9 cellular contexts compared by ENCODE assay signal in the genomic region with DNA sequence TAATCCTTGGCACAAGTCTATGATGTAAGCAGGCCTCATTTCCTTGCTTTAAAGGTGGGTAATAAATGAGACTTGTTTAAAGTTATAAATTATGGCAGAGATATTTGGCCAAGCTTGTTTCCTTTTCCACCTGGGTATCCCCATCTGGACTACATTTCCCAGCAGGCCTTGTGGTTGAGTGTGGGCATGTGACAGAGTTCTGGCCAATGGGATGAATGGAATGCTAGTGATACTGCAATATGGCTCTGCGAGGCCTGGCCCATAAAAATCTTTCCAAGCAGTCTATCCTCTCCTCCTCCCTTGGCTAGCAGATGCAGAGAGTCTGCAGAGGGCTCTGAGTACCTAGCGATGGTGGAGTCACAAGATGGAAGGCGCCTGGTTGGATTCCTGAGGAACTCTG.
DNase-seq lines count a peak whose midpoint lies in the region; ATAC-seq and TF ChIP-seq lines count a peak whose summit lies in the region.
"Had no signal": no experiment of that assay in that cellular context is flagged by ENCODE, and none has a peak within 500 bp of the region (broad histone marks: within the 10 kb centered on the region; RNA-seq: fewer than 3 reads in every experiment).

No MANE protein-coding gene starts in this region.

- no peaks in the 10 kb centered on the region for H3K4me1 Mint-ChIP-seq in MCF 10A (ENCODE audit: insufficient read depth, unreplicated experiment)

- H3K9me3 ChIP-seq in breast epithelium (no peaks in the 10 kb centered on the region), testis (no peaks in the 10 kb centered on the region)

- H3K4me3 ChIP-seq in breast epithelium (no peak overlapping the region), testis (no peak overlapping the region)

- DNase-seq in MCF 10A (ENCODE audit: unreplicated experiment) (peak; percentile 45), breast epithelium (ENCODE audit: low spot score in 2 of 2) (no peak), RKO (ENCODE audit: low spot score) (peak; percentile 27), head of caudate nucleus (peak in 35 of 42 donors; percentile 6 to 78 (median 52)), testis (peak; percentile 77)
- DNase-seq: GDM1 had no signal

- WGBS in testis, 2 donors, result 88% methylated on average over 3 of the region's 3 CpGs

- intact Hi-C loops in MCF 10A (cut with micrococcal nuclease), result no loop called here
- intact Hi-C loops in breast epithelium (cut with DNase I; ENCODE audit: low total_unique reads), result no loop called here
- intact Hi-C loops in head of caudate nucleus (cut with DNase I), result no loop called here
- intact Hi-C loops in testis (cut with DNase I; ENCODE audit: low total_unique reads), result no loop called here

- H3K27me3 ChIP-seq in breast epithelium (no peaks in the 10 kb centered on the region), testis (no peaks in the 10 kb centered on the region)

- H3K4me3 Mint-ChIP-seq in MCF 10A (ENCODE audit: unreplicated experiment), result no peak overlapping the region

- no peak overlapping the region for H3K27ac Mint-ChIP-seq in MCF 10A (ENCODE audit: low read depth, unreplicated experiment)

- no peak for ATAC-seq in GM18519 (IDR thresholded peaks at IDR 0.05; ENCODE audit: low FRiP score, unreplicated experiment)
- no peak for ATAC-seq in GM18870 (IDR thresholded peaks at IDR 0.05; ENCODE audit: unreplicated experiment)
- ATAC-seq in HG02798 (IDR thresholded peaks at IDR 0.05; ENCODE audit: poor library complexity, unreplicated experiment), result no peak

- no peaks in the 10 kb centered on the region for H3K4me1 ChIP-seq in breast epithelium
- no peaks in the 10 kb centered on the region for H3K4me1 ChIP-seq in testis

- no peak overlapping the region for H3K27ac ChIP-seq in breast epithelium
- H3K27ac ChIP-seq in testis, result no peak overlapping the region

- H3K36me3 ChIP-seq in breast epithelium (no peaks in the 10 kb centered on the region), testis (ENCODE audit: low read depth, missing control alignments) (no peaks in the 10 kb centered on the region)

- TF ChIP-seq POLR2A in breast epithelium (IDR thresholded peaks at IDR 0.05), result no peak
- TF ChIP-seq POLR2A in testis (IDR thresholded peaks at IDR 0.05), result no peak

- no peaks in the 10 kb centered on the region for H3K27me3 Mint-ChIP-seq in MCF 10A (ENCODE audit: insufficient read depth, unreplicated experiment)

- CTCF ChIA-PET in MCF 10A (lab: Yijun Ruan, JAX), result interaction anchor here (1.2 kb wide), 1 partner anchor 146 kb away, joined by 3 read pairs; no protein-coding TSS in a partner anchor

- POLR2A ChIA-PET in MCF 10A (lab: Yijun Ruan, JAX), result no interaction called here

- TF ChIP-seq CTCF in MCF 10A (IDR thresholded peaks at IDR 0.05; ENCODE audit: unreplicated experiment) (no peak), breast epithelium (IDR thresholded peaks at IDR 0.05) (no peak), testis (IDR thresholded peaks at IDR 0.05) (no peak)

- no TSS peak for BruUV-seq in MCF 10A (replicated peaks; lab: Mats Ljungman, UMichigan)

- no peaks in the 10 kb centered on the region for H3K9me3 Mint-ChIP-seq in MCF 10A (ENCODE audit: unreplicated experiment)

- H3K36me3 Mint-ChIP-seq in MCF 10A (ENCODE audit: insufficient read depth, unreplicated experiment), result no peaks in the 10 kb centered on the region

Comparison
In these comparisons a context has a peak if more than half of its experiments do, and no peak if none do; other contexts are left out.
1. DNase-seq: peak in MCF 10A (single experiment), RKO (single experiment), head of caudate nucleus (35 of 42) and testis (single experiment); none in breast epithelium (0 of 2).